In genomic region chr2:182716665-182716990, GRCh38 we compare ENCODE assay signal across 8 cellular contexts. TPM values are rescaled to one million over a fixed set of nuclear protein-coding genes. Genes with fewer than 3 reads are reported as not detected.
DNase-seq lines count a peak whose midpoint lies in the region; ATAC-seq and TF ChIP-seq lines count a peak whose summit lies in the region.

No MANE protein-coding gene starts in this region.

- POLR2A ChIA-PET in A673 (lab: Charles Lee; ENCODE audit: low non-redundant PET) = no interaction called here

- intact Hi-C loops in A673 (cut with micrococcal nuclease; ENCODE audit: unreplicated experiment) (no loop called here), sigmoid colon (cut with DNase I) (loop anchor here (5.0 kb wide), 2 partner anchors 261 to 406 kb away; partner anchors contain the start of gene NUP35)

- H3K36me3 ChIP-seq in A673 (ENCODE audit: insufficient read depth, low read length, poor library complexity, severe bottlenecking) (peaks cover 12% of the 10 kb centered on the region), sigmoid colon (peaks cover 0 to 18% (median 2%) of the 10 kb centered on the region in 4 donors)

- TF ChIP-seq EP300 in sigmoid colon (IDR thresholded peaks at IDR 0.05) = no peak

- H3K9me3 ChIP-seq in A673 (ENCODE audit: low read depth, low read length, poor library complexity, severe bottlenecking) (no peaks in the 10 kb centered on the region), sigmoid colon (no peaks in the 10 kb centered on the region)

- peak overlapping the region; percentile 92 for H3K4me3 ChIP-seq in A673 (ENCODE audit: low read depth, low read length, poor library complexity, severe bottlenecking)
- H3K4me3 ChIP-seq in sigmoid colon = peak overlapping the region; percentile 78 to 90 (median 88)

- H3K27ac ChIP-seq in A673 (ENCODE audit: low read depth, low read length, poor library complexity, severe bottlenecking) (peak overlapping the region; percentile 70), sigmoid colon (peak overlapping the region; percentile 84 to 88 (median 88))

- H3K27me3 ChIP-seq in A673 (replicated peaks; ENCODE audit: insufficient read depth, low read depth, low read length, poor library complexity) = no peaks in the 10 kb centered on the region
- no peaks in the 10 kb centered on the region for H3K27me3 ChIP-seq in sigmoid colon

- DNase-seq in A673 (ENCODE audit: low spot score) (no peak), NCI-H69 (lab: John Stamatoyannopoulos, UW) (peak; percentile 75), fibroblast of gingiva (ENCODE audit: low read depth) (peak; percentile 9), sigmoid colon (no peak), middle frontal gyrus (ENCODE audit: extremely low spot score, low spot score) (no peak), KBM-7 (no peak)

- CTCF ChIA-PET in A673 (lab: Charles Lee) = no interaction called here

- no TSS peak for BruUV-seq in A673 (replicated peaks; lab: Mats Ljungman, UMichigan)

- TF ChIP-seq CTCF in A673 (conservative IDR thresholded peaks at IDR 0.05; ENCODE audit: low read depth, low read length) (no peak), sigmoid colon (IDR thresholded peaks at IDR 0.05) (no peak)

- no peak for TF ChIP-seq POLR2A in sigmoid colon (IDR thresholded peaks at IDR 0.05)

- 1% methylated on average over 12 of the region's 12 CpGs for WGBS in sigmoid colon, 2 donors

- ATAC-seq in GM19372 (IDR thresholded peaks at IDR 0.05; ENCODE audit: low read depth, unreplicated experiment) (peak; percentile 1), HG03039 (IDR thresholded peaks at IDR 0.05; ENCODE audit: unreplicated experiment) (no peak)

- H3K4me1 ChIP-seq in A673 (ENCODE audit: insufficient read depth, low read length, poor library complexity, severe bottlenecking) = peaks cover 28% of the 10 kb centered on the region
- peaks cover 0 to 16% (median 10%) of the 10 kb centered on the region in 4 donors for H3K4me1 ChIP-seq in sigmoid colon

- in situ Hi-C loops in KBM-7 (cut with MboI; ENCODE audit: low pct_unique_long_range_greater_than_20kb, low sequenced_read_pairs) = no loop called here

RNA-seq across cellular contexts. Expression of gene DNAJC10, which starts 0.6 kb away (rescaled TPM):
- total RNA-seq in A673 (2021) = 101 and 106 TPM in 2 replicates
- total RNA-seq in sigmoid colon = 10 to 100 TPM; 44.3 to 50.1 (median 47.8) TPM
- polyA plus RNA-seq in sigmoid colon = 10 to 100 TPM in 2 of 3 donors, 1 to 10 TPM in 1; 9.0 to 25.1 (median 12.5) TPM

Comparison
In these comparisons a context has a peak if more than half of its experiments do, and no peak if none do; other contexts are left out.
1. DNase-seq: peak in NCI-H69 (single experiment) and fibroblast of gingiva (single experiment); none in A673 (single experiment), sigmoid colon (single experiment), middle frontal gyrus (single experiment) and KBM-7 (single experiment).